20 cellular contexts compared by ENCODE assay signal in the genomic region with DNA sequence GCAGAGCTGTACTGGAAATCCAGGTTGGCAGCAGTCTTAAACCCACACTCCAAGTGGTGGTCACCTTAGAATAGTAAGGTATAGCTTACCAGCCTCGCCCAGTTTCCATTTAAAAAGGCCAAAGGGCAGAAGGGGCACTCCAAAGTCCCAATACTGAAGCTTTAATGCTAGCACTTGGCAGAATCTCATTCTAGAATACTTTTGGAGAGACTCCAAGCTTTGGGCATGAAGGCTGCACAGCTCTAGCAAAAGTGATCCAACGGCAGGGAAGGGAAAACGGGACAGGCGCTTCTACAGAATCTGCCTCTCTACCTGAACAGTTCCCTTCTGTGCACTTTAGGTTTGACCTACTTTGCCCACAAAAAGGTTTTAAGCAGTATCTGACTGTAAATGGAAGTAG. TPM values are rescaled to one million over a fixed set of nuclear protein-coding genes. Genes with fewer than 3 reads are reported as not detected.
DNase-seq lines count a peak whose midpoint lies in the region; ATAC-seq and TF ChIP-seq lines count a peak whose summit lies in the region.
"Had no signal": no experiment of that assay in that cellular context is flagged by ENCODE, and none has a peak within 500 bp of the region (broad histone marks: within the 10 kb centered on the region; RNA-seq: fewer than 3 reads in every experiment).

No MANE protein-coding gene starts in this region.

- H3K9me3 Mint-ChIP-seq in activated T-helper 1 cell treated with anti-CD3 and anti-CD28 coated beads, Interleukin-12 subunit alpha, Interleukin-12 subunit beta, Interleukin-2, Interleukin-4 antibody, amounts not matched to agents 30 ng/mL and 10 ng/mL and 1 ng/mL, durations not matched to agents 14 hours and 24 hours and 36 hours: peaks cover 12% of the 10 kb centered on the region
- H3K9me3 Mint-ChIP-seq: CD8-positive, alpha-beta memory T cell; dendritic cell treated with granulocyte-macrophage colony-stimulating factor and Interleukin-4, amounts not matched to agents 40 ng/mL and 50 ng/mL, for 4 days; memory B cell; stimulated activated effector memory CD8-positive, alpha-beta T cell treated with anti-CD3 and anti-CD28 coated beads, Interleukin-12 subunit alpha, Interleukin-12 subunit beta, amount 100 ng/mL, for 72 hours had no signal

- H3K4me1 ChIP-seq in esophagus (ENCODE audit: control insufficient read depth in 2 of 2, insufficient read depth in 2 of 2, low read length in 1 of 2) (peaks cover 2 to 13% of the 10 kb centered on the region in 2 donors), muscle layer of duodenum (ENCODE audit: control insufficient read depth in 1 of 2, insufficient read depth in 2 of 2, low read length in 2 of 2) (peaks cover 31 to 65% of the 10 kb centered on the region in 2 donors), upper lobe of right lung (peaks cover 86% of the 10 kb centered on the region)

- H3K9me3 ChIP-seq in esophagus (ENCODE audit: control insufficient read depth in 2 of 2, insufficient read depth in 1 of 2, low read depth in 1 of 2, low read length in 1 of 2): no peaks in the 10 kb centered on the region
- H3K9me3 ChIP-seq in muscle layer of duodenum (ENCODE audit: control insufficient read depth in 1 of 2, low read length in 2 of 2): no peaks in the 10 kb centered on the region
- H3K9me3 ChIP-seq in upper lobe of right lung: no peaks in the 10 kb centered on the region
- H3K9me3 ChIP-seq: SJSA1 had no signal

- H3K36me3 Mint-ChIP-seq in activated T-helper 1 cell treated with anti-CD3 and anti-CD28 coated beads, Interleukin-12 subunit alpha, Interleukin-12 subunit beta, Interleukin-2, Interleukin-4 antibody, amounts not matched to agents 30 ng/mL and 10 ng/mL and 1 ng/mL, durations not matched to agents 14 hours and 24 hours and 36 hours (ENCODE audit: low read depth): peaks cover 21% of the 10 kb centered on the region

- TF ChIP-seq CTCF in upper lobe of right lung (IDR thresholded peaks at IDR 0.05): no peak

- no peaks in the 10 kb centered on the region for H3K27me3 ChIP-seq in esophagus (ENCODE audit: control insufficient read depth in 1 of 2, insufficient read depth in 2 of 2, low read length in 2 of 2)
- no peaks in the 10 kb centered on the region for H3K27me3 ChIP-seq in muscle layer of duodenum (ENCODE audit: low read depth, low read length)
- H3K27me3 ChIP-seq in upper lobe of right lung: no peaks in the 10 kb centered on the region
- H3K27me3 ChIP-seq: SJSA1 had no signal

- H3K27ac Mint-ChIP-seq in activated T-helper 1 cell treated with anti-CD3 and anti-CD28 coated beads, Interleukin-12 subunit alpha, Interleukin-12 subunit beta, Interleukin-2, Interleukin-4 antibody, amounts not matched to agents 30 ng/mL and 10 ng/mL and 1 ng/mL, durations not matched to agents 14 hours and 24 hours and 36 hours: no peak overlapping the region
- H3K27ac Mint-ChIP-seq: dendritic cell treated with granulocyte-macrophage colony-stimulating factor and Interleukin-4, amounts not matched to agents 40 ng/mL and 50 ng/mL, for 4 days; memory B cell; stimulated activated effector memory CD8-positive, alpha-beta T cell treated with anti-CD3 and anti-CD28 coated beads, Interleukin-12 subunit alpha, Interleukin-12 subunit beta, amount 100 ng/mL, for 72 hours had no signal

- H3K4me1 Mint-ChIP-seq in activated T-helper 1 cell treated with anti-CD3 and anti-CD28 coated beads, Interleukin-12 subunit alpha, Interleukin-12 subunit beta, Interleukin-2, Interleukin-4 antibody, amounts not matched to agents 30 ng/mL and 10 ng/mL and 1 ng/mL, durations not matched to agents 14 hours and 24 hours and 36 hours (ENCODE audit: low read depth): peaks cover 26% of the 10 kb centered on the region

- no peak overlapping the region for H3K4me3 ChIP-seq in esophagus (ENCODE audit: low read depth in 1 of 2, low read length in 2 of 2)
- no peak overlapping the region for H3K4me3 ChIP-seq in muscle layer of duodenum (ENCODE audit: low read depth in 1 of 2, low read length in 2 of 2)
- no peak overlapping the region for H3K4me3 ChIP-seq in upper lobe of right lung
- H3K4me3 ChIP-seq: GM12878, SJSA1 had no signal

- H3K27ac ChIP-seq in esophagus (ENCODE audit: low read depth in 2 of 2, low read length in 1 of 2): peak overlapping the region; percentile 75 to 84
- H3K27ac ChIP-seq in muscle layer of duodenum (ENCODE audit: low read length): peak overlapping the region; percentile 21
- peak overlapping the region; percentile 68 for H3K27ac ChIP-seq in upper lobe of right lung
- H3K27ac ChIP-seq: 22Rv1, SJSA1 had no signal

- no peaks in the 10 kb centered on the region for H3K36me3 ChIP-seq in esophagus (ENCODE audit: control insufficient read depth in 2 of 2, insufficient read depth in 2 of 2, low read length in 1 of 2)
- H3K36me3 ChIP-seq in muscle layer of duodenum (ENCODE audit: control insufficient read depth in 1 of 2, insufficient read depth in 2 of 2, low read length in 2 of 2): no peaks in the 10 kb centered on the region
- H3K36me3 ChIP-seq in upper lobe of right lung: no peaks in the 10 kb centered on the region

- no peaks in the 10 kb centered on the region for H3K27me3 Mint-ChIP-seq in activated T-helper 1 cell treated with anti-CD3 and anti-CD28 coated beads, Interleukin-12 subunit alpha, Interleukin-12 subunit beta, Interleukin-2, Interleukin-4 antibody, amounts not matched to agents 30 ng/mL and 10 ng/mL and 1 ng/mL, durations not matched to agents 14 hours and 24 hours and 36 hours (ENCODE audit: insufficient read depth)
- H3K27me3 Mint-ChIP-seq: CD8-positive, alpha-beta memory T cell; dendritic cell treated with granulocyte-macrophage colony-stimulating factor and Interleukin-4, amounts not matched to agents 40 ng/mL and 50 ng/mL, for 4 days; memory B cell had no signal

- DNase-seq in DMS 273 (lab: John Stamatoyannopoulos, UW; ENCODE audit: unreplicated experiment): peak; percentile 26
- DNase-seq in DMS 273 treated with DMSO at 0.1 percent for 48 hours (lab: John Stamatoyannopoulos, UW): no peak
- no peak for DNase-seq in upper lobe of right lung
- no peak for DNase-seq in activated T-helper 1 cell treated with anti-CD3 and anti-CD28 coated beads, Interleukin-12 subunit alpha, Interleukin-12 subunit beta, Interleukin-2, Interleukin-4 antibody, amounts not matched to agents 30 ng/mL and 10 ng/mL and 1 ng/mL, durations not matched to agents 14 hours and 24 hours and 36 hours (ENCODE audit: low spot score)
- DNase-seq in SKM-1 (lab: John Stamatoyannopoulos, UW; ENCODE audit: unreplicated experiment): no peak
- DNase-seq: activated CD4-positive, alpha-beta T cell treated with anti-CD3 and anti-CD28 coated beads, Interleukin-2, amount 50 U/mL, for 4 hours; amniotic stem cell; CD8-positive, alpha-beta memory T cell; H7; NCI-H1105; NCI-H2227 treated with DMSO at 0.1 percent for 48 hours had no signal

- no peak overlapping the region for H3K4me3 Mint-ChIP-seq in activated T-helper 1 cell treated with anti-CD3 and anti-CD28 coated beads, Interleukin-12 subunit alpha, Interleukin-12 subunit beta, Interleukin-2, Interleukin-4 antibody, amounts not matched to agents 30 ng/mL and 10 ng/mL and 1 ng/mL, durations not matched to agents 14 hours and 24 hours and 36 hours
- H3K4me3 Mint-ChIP-seq: dendritic cell treated with granulocyte-macrophage colony-stimulating factor and Interleukin-4, amounts not matched to agents 40 ng/mL and 50 ng/mL, for 4 days; memory B cell; stimulated activated effector memory CD8-positive, alpha-beta T cell treated with anti-CD3 and anti-CD28 coated beads, Interleukin-12 subunit alpha, Interleukin-12 subunit beta, amount 100 ng/mL, for 72 hours had no signal

- WGBS in esophagus, 2 donors: 55 to 62% methylated on average over 4 of the region's 4 CpGs

- intact Hi-C loops in upper lobe of right lung (cut with DNase I): no loop called here
- intact Hi-C loops in activated T-helper 1 cell treated with anti-CD3 and anti-CD28 coated beads, Interleukin-12 subunit alpha, Interleukin-12 subunit beta, Interleukin-2, Interleukin-4 antibody, amounts not matched to agents 30 ng/mL and 10 ng/mL and 1 ng/mL, durations not matched to agents 14 hours and 24 hours and 36 hours (cut with micrococcal nuclease): no loop called here

- peak; percentile 2 for ATAC-seq in upper lobe of right lung
- no peak for ATAC-seq in GM21423 (IDR thresholded peaks at IDR 0.05; ENCODE audit: unreplicated experiment)
- ATAC-seq: GM12878 had no signal

RNA-seq across cellular contexts. Expression of gene SMURF1, which starts 19.7 kb away (rescaled TPM):
- polyA plus RNA-seq in esophagus: 10 to 100 TPM; 11.7 to 12.9 TPM
- 35.0 TPM for total RNA-seq in upper lobe of right lung
- 14.9 and 15.9 TPM in 2 replicates for total RNA-seq in activated T-helper 1 cell treated with anti-CD3 and anti-CD28 coated beads, Interleukin-12 subunit alpha, Interleukin-12 subunit beta, Interleukin-2, Interleukin-4 antibody, amounts not matched to agents 30 ng/mL and 10 ng/mL and 1 ng/mL, durations not matched to agents 14 hours and 24 hours and 36 hours

Comparison
In these comparisons a context has a peak if more than half of its experiments do, and no peak if none do; other contexts are left out.
1. H3K27ac ChIP-seq: peak in every context shown above with its lines; median percentile 80 in esophagus; 68 in upper lobe of right lung; 21 in muscle layer of duodenum.